Comparison of ENCODE assay signal across 15 cellular contexts in the genomic region with DNA sequence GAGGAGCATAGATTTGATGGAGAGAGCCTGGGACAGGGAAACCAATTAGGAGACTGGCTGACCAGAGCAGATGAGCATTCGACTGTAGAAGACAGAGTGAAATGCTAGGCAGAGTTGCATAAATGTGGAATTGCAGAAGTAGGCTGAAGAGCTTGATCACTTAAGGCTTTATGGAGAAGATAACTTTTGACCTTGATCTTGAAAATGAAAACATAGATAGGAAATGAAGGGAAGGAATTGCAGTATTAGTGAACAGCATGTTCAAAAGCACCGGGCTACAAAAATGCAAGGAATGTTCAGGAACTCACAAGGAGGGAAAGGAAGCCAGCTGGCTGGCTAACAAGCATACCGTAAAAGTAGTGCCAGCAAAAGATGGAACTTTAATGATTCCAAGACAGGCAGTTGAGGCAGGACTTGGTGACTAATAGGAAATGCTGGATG. TPM values are rescaled to one million over a fixed set of nuclear protein-coding genes. Genes with fewer than 3 reads are reported as not detected.
A peak's percentile ranks its signal among the peaks of the same experiment; 100 is the strongest.
DNase-seq lines count a peak whose midpoint lies in the region; ATAC-seq and TF ChIP-seq lines count a peak whose summit lies in the region.
"Had no signal": no experiment of that assay in that cellular context is flagged by ENCODE, and none has a peak within 500 bp of the region (broad histone marks: within the 10 kb centered on the region; RNA-seq: fewer than 3 reads in every experiment).

No MANE protein-coding gene starts in this region.

- H3K36me3 ChIP-seq in skeletal muscle satellite cell (ENCODE audit: insufficient read depth, low read length), result no peaks in the 10 kb centered on the region

- no peak overlapping the region for H3K4me3 ChIP-seq in skeletal muscle satellite cell (ENCODE audit: low read length)

- H3K27me3 Mint-ChIP-seq in WTC11 (ENCODE audit: low read depth) (no peaks in the 10 kb centered on the region), natural killer cell (ENCODE audit: low read depth in 2 of 2) (no peaks in the 10 kb centered on the region)
- H3K27me3 Mint-ChIP-seq: activated CD8-positive, alpha-beta memory T cell treated with anti-CD3 and anti-CD28 coated beads, Interleukin-2, amount 10 ng/mL, durations not matched to agents 7 days and 5 days; stimulated activated naive B cell treated with anti-CD40 and anti-IgM and Interleukin-4, amounts not matched to agents 10 μg/mL and 1 μg/mL and 100 μg/mL, for 72 hours had no signal

- DNase-seq in HCEC 1CT (peak; percentile 6), WTC11 (ENCODE audit: low spot score) (no peak), glomerular endothelial cell (ENCODE audit: extremely low read depth, low read depth, low spot score) (peak; percentile 74), natural killer cell (no peak)
- no peak for DNase-seq in activated effector memory CD4-positive, alpha-beta T cell treated with Interleukin-2 at 50 U/mL for 16 hours
- DNase-seq: activated CD8-positive, alpha-beta memory T cell treated with anti-CD3 and anti-CD28 coated beads, Interleukin-2, amount 10 ng/mL, durations not matched to agents 7 days and 5 days; activated naive CD4-positive, alpha-beta T cell treated with Interleukin-2 at 50 U/mL for 16 hours; NCI-H1048; retina; stimulated activated CD4-positive, alpha-beta T cell treated with anti-CD3 and anti-CD28 coated beads, Interleukin-4, amount 100 ng/mL, for 24 hours; stimulated activated naive B cell treated with anti-CD40 and anti-IgM and Interleukin-4, amounts not matched to agents 10 μg/mL and 1 μg/mL and 100 μg/mL, for 72 hours had no signal

- ATAC-seq in WTC11, result peak; percentile 63
- ATAC-seq in activated CD4-positive, CD25-positive, alpha-beta regulatory T cell treated with anti-CD3 and anti-CD28 coated beads, Interleukin-2, amount 50 U/mL, for 24 hours, result no peak
- ATAC-seq in HG02870 (IDR thresholded peaks at IDR 0.05; ENCODE audit: unreplicated experiment), result no peak
- ATAC-seq in natural killer cell, result no peak
- ATAC-seq: activated CD8-positive, alpha-beta memory T cell treated with anti-CD3 and anti-CD28 coated beads, Interleukin-2, amount 10 ng/mL, durations not matched to agents 7 days and 5 days; esophagus mucosa; stimulated activated naive B cell treated with anti-CD40 and anti-IgM and Interleukin-4, amounts not matched to agents 10 μg/mL and 1 μg/mL and 100 μg/mL, for 72 hours had no signal

- peaks cover 16% of the 10 kb centered on the region for H3K4me1 Mint-ChIP-seq in WTC11
- H3K4me1 Mint-ChIP-seq in natural killer cell, result no peaks in the 10 kb centered on the region
- H3K4me1 Mint-ChIP-seq: activated CD8-positive, alpha-beta memory T cell treated with anti-CD3 and anti-CD28 coated beads, Interleukin-2, amount 10 ng/mL, durations not matched to agents 7 days and 5 days; stimulated activated naive B cell treated with anti-CD40 and anti-IgM and Interleukin-4, amounts not matched to agents 10 μg/mL and 1 μg/mL and 100 μg/mL, for 72 hours had no signal

- H3K27ac Mint-ChIP-seq in WTC11, result no peak overlapping the region; the same call in 1 of the 2 replicates
- H3K27ac Mint-ChIP-seq in natural killer cell, result no peak overlapping the region
- H3K27ac Mint-ChIP-seq: activated CD8-positive, alpha-beta memory T cell treated with anti-CD3 and anti-CD28 coated beads, Interleukin-2, amount 10 ng/mL, durations not matched to agents 7 days and 5 days; stimulated activated naive B cell treated with anti-CD40 and anti-IgM and Interleukin-4, amounts not matched to agents 10 μg/mL and 1 μg/mL and 100 μg/mL, for 72 hours had no signal

- H3K9me3 Mint-ChIP-seq in WTC11 (no peaks in the 10 kb centered on the region), natural killer cell (no peaks in the 10 kb centered on the region)
- H3K9me3 Mint-ChIP-seq: stimulated activated naive B cell treated with anti-CD40 and anti-IgM and Interleukin-4, amounts not matched to agents 10 μg/mL and 1 μg/mL and 100 μg/mL, for 72 hours had no signal

- no peak overlapping the region for H3K9ac ChIP-seq in skeletal muscle satellite cell (ENCODE audit: low read depth, low read length)

- H3K4me3 Mint-ChIP-seq in WTC11 (no peak overlapping the region), natural killer cell (no peak overlapping the region)
- H3K4me3 Mint-ChIP-seq: activated CD8-positive, alpha-beta memory T cell treated with anti-CD3 and anti-CD28 coated beads, Interleukin-2, amount 10 ng/mL, durations not matched to agents 7 days and 5 days; stimulated activated naive B cell treated with anti-CD40 and anti-IgM and Interleukin-4, amounts not matched to agents 10 μg/mL and 1 μg/mL and 100 μg/mL, for 72 hours had no signal

- TF ChIP-seq CTCF in WTC11 (IDR thresholded peaks at IDR 0.05) (no peak), natural killer cell (IDR thresholded peaks at IDR 0.05) (no peak)

- POLR2A ChIA-PET in WTC11 (lab: Charles Lee), result interaction anchor here (1.1 kb wide), 1 partner anchor 20 kb away, joined by 3 read pairs; a partner anchor contains a TSS

- H3K4me2 ChIP-seq in skeletal muscle satellite cell (ENCODE audit: low read length), result peak overlapping the region; percentile 3

- H3K4me1 ChIP-seq in skeletal muscle satellite cell (ENCODE audit: control insufficient read depth, insufficient read depth, low read length), result peaks cover 12% of the 10 kb centered on the region

- H3K36me3 Mint-ChIP-seq in WTC11, result peaks cover 24% of the 10 kb centered on the region
- H3K36me3 Mint-ChIP-seq in natural killer cell, result no peaks in the 10 kb centered on the region

- intact Hi-C loops in natural killer cell (cut with micrococcal nuclease), result no loop called here

- H3K27me3 ChIP-seq in skeletal muscle satellite cell (ENCODE audit: control insufficient read depth, insufficient read depth, low read length), result no peaks in the 10 kb centered on the region

- CTCF ChIA-PET in WTC11 (lab: Charles Lee), result interaction anchor here (1.6 kb wide), 1 partner anchor 247 kb away, joined by 6 read pairs; no protein-coding TSS in a partner anchor

- no peaks in the 10 kb centered on the region for H3K9me3 ChIP-seq in skeletal muscle satellite cell (replicated peaks; ENCODE audit: low read length)

TF ChIP-seq in WTC11, 78 proteins besides CTCF, POLR2A, EP300 and RAD21:
- TF ChIP-seq ZNF317 (CRISPR knock-in tag; IDR thresholded peaks at IDR 0.05; ENCODE audit: borderline replicate concordance, low read depth), result no peak
- TF ChIP-seq TEAD1 (CRISPR knock-in tag; IDR thresholded peaks at IDR 0.05), result no peak
- TF ChIP-seq FOXP1 (CRISPR knock-in tag; IDR thresholded peaks at IDR 0.05; ENCODE audit: borderline replicate concordance), result no peak
- TF ChIP-seq KAT7 (CRISPR knock-in tag; IDR thresholded peaks at IDR 0.05; ENCODE audit: borderline replicate concordance), result no peak
- no peak for TF ChIP-seq ATF1 (CRISPR knock-in tag; IDR thresholded peaks at IDR 0.05)
- TF ChIP-seq, protein P1, sequence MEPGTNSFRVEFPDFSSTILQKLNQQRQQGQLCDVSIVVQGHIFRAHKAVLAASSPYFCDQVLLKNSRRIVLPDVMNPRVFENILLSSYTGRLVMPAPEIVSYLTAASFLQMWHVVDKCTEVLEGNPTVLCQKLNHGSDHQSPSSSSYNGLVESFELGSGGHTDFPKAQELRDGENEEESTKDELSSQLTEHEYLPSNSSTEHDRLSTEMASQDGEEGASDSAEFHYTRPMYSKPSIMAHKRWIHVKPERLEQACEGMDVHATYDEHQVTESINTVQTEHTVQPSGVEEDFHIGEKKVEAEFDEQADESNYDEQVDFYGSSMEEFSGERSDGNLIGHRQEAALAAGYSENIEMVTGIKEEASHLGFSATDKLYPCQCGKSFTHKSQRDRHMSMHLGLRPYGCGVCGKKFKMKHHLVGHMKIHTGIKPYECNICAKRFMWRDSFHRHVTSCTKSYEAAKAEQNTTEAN (CRISPR knock-in tag; IDR thresholded peaks at IDR 0.05), result no peak
- TF ChIP-seq NFYB (CRISPR knock-in tag; conservative IDR thresholded peaks at IDR 0.05; ENCODE audit: low read depth), result no peak
- TF ChIP-seq SMAD4 (CRISPR knock-in tag; IDR thresholded peaks at IDR 0.05), result no peak
- TF ChIP-seq, protein P2, sequence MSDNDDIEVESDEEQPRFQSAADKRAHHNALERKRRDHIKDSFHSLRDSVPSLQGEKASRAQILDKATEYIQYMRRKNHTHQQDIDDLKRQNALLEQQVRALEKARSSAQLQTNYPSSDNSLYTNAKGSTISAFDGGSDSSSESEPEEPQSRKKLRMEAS (CRISPR knock-in tag; IDR thresholded peaks at IDR 0.05), result no peak

RNA-seq across cellular contexts. Expression of a gene that starts 20.5 kb away (rescaled TPM):
- total RNA-seq in WTC11 (2021) (29.1 to 37.7 TPM (median 30.2 TPM) in 3 replicates), glomerular endothelial cell (16.2 and 18.2 TPM in 2 replicates), natural killer cell (10 to 100 TPM; 21.7 to 24.7 (median 21.7) TPM)
- total RNA-seq in skeletal muscle satellite cell (2012; rRNA removed), result 23.6 and 27.6 TPM in 2 replicates

RNA-seq across cellular contexts. Expression of a gene that starts 41.7 kb away (rescaled TPM):
- total RNA-seq in WTC11 (2021) (not detected in 3 replicates), glomerular endothelial cell (not detected in 2 replicates), natural killer cell (not detected)
- not detected in 2 replicates for total RNA-seq in skeletal muscle satellite cell (2012; rRNA removed)
- total RNA-seq: esophagus mucosa had no signal

Comparison
In these comparisons a context has a peak if more than half of its experiments do, and no peak if none do; other contexts are left out.
1. DNase-seq: peak in HCEC 1CT (single experiment) and glomerular endothelial cell (single experiment); none in WTC11 (single experiment), activated effector memory CD4-positive, alpha-beta T cell treated with Interleukin-2 at 50 U/mL for 16 hours (single experiment) and natural killer cell (single experiment).